15 cellular contexts compared by ENCODE assay signal in genomic region chrX:132004728-132005127, GRCh38. TPM values are rescaled to one million over a fixed set of nuclear protein-coding genes. Genes with fewer than 3 reads are reported as not detected.
A peak's percentile ranks its signal among the peaks of the same experiment; 100 is the strongest.
DNase-seq lines count a peak whose midpoint lies in the region; ATAC-seq and TF ChIP-seq lines count a peak whose summit lies in the region.
"Had no signal": no experiment of that assay in that cellular context is flagged by ENCODE, and none has a peak within 500 bp of the region (broad histone marks: within the 10 kb centered on the region; RNA-seq: fewer than 3 reads in every experiment).

No MANE protein-coding gene starts in this region.

- H3K79me2 ChIP-seq in PC-9 (ENCODE audit: low read depth), result no peaks in the 10 kb centered on the region
- H3K79me2 ChIP-seq in mammary epithelial cell (ENCODE audit: insufficient read depth, low read length), result no peaks in the 10 kb centered on the region

- DNase-seq in M059J (ENCODE audit: low read depth) (peak; percentile 4), PC-9 (peak in 1 of 2 experiments; percentile 17), mammary epithelial cell (peak; percentile 67), nephron progenitor cell (no peak), H7 (no peak), left ventricle myocardium inferior (no peak)
- DNase-seq: activated CD4-positive, alpha-beta T cell treated with anti-CD3 and anti-CD28 coated beads, Interleukin-2, amount 50 U/mL, for 4 hours; activated T-cell treated with anti-CD3 and anti-CD28 coated beads, Interleukin-2, amount 50 U/mL, for 4 hours; DMS153; glutamatergic neuron; NCI-H2081; NCI-H748 treated with DMSO at 0.1 percent for 48 hours; right lobe of liver; stimulated activated CD4-positive, alpha-beta T cell treated with anti-CD3 and anti-CD28 coated beads, Interleukin-2, amount 100 ng/mL, for 24 hours had no signal

- WGBS in mammary epithelial cell (ENCODE audit: low coverage, missing lambda C conversion rate), result 5% methylated on average over 4 of the region's 4 CpGs

- H3K4me1 ChIP-seq in PC-9 (replicated peaks; ENCODE audit: insufficient read depth), result peaks cover 28% of the 10 kb centered on the region
- H3K4me1 ChIP-seq in mammary epithelial cell (ENCODE audit: insufficient read depth, low read length), result peaks cover 21% of the 10 kb centered on the region
- H3K4me1 ChIP-seq in left ventricle myocardium inferior, result no peaks in the 10 kb centered on the region
- H3K4me1 ChIP-seq: right lobe of liver had no signal

- peaks cover 7% of the 10 kb centered on the region for H3K27me3 Mint-ChIP-seq in nephron progenitor cell (ENCODE audit: low read depth, poor library complexity)

- H3K9ac ChIP-seq in mammary epithelial cell (ENCODE audit: insufficient read depth, low read length), result no peak overlapping the region

- in situ Hi-C loops in mammary epithelial cell (cut with MboI; ENCODE audit: low sequenced_read_pairs in 2 of 2), result loop anchor here in 1 of 2 donors (25.0 kb wide), 1 partner anchor 208 kb away; the partner anchor contains the start of gene RAP2C

- peak overlapping the region; percentile 62 for H3K27ac Mint-ChIP-seq in nephron progenitor cell

- H3K36me3 ChIP-seq in PC-9 (ENCODE audit: low read depth) (no peaks in the 10 kb centered on the region), mammary epithelial cell (ENCODE audit: insufficient read depth, low read length) (no peaks in the 10 kb centered on the region), H7 (replicated peaks; ENCODE audit: control insufficient read depth, insufficient read depth, low read length) (no peaks in the 10 kb centered on the region), left ventricle myocardium inferior (no peaks in the 10 kb centered on the region)
- H3K36me3 ChIP-seq: right lobe of liver had no signal

- no peaks in the 10 kb centered on the region for H4K20me1 ChIP-seq in PC-9 (ENCODE audit: insufficient read depth)
- no peaks in the 10 kb centered on the region for H4K20me1 ChIP-seq in mammary epithelial cell (ENCODE audit: insufficient read depth, low read length)

- H3K9me3 ChIP-seq in PC-9 (ENCODE audit: insufficient read depth, low read depth) (no peaks in the 10 kb centered on the region), mammary epithelial cell (replicated peaks; ENCODE audit: insufficient read depth, low read length) (no peaks in the 10 kb centered on the region), left ventricle myocardium inferior (replicated peaks) (no peaks in the 10 kb centered on the region)
- H3K9me3 ChIP-seq: right lobe of liver had no signal

- H3F3A ChIP-seq in PC-9 (ENCODE audit: insufficient read depth, low read depth), result peaks cover 21% of the 10 kb centered on the region

- TF ChIP-seq CTCF in PC-9 (conservative IDR thresholded peaks at IDR 0.05) (no peak; the same call in 1 of the 2 replicates), mammary epithelial cell (conservative IDR thresholded peaks at IDR 0.05 in 1 of 2, IDR thresholded peaks at IDR 0.05 in 1 of 2; ENCODE audit: extremely low read depth in 1 of 2, insufficient read depth in 1 of 2, low read depth in 1 of 2, low read length in 2 of 2) (peak in 1 of 2 donors; percentile 23), nephron progenitor cell (IDR thresholded peaks at IDR 0.05) (no peak), left ventricle myocardium inferior (IDR thresholded peaks at IDR 0.05; ENCODE audit: borderline replicate concordance) (no peak)

- no peaks in the 10 kb centered on the region for H3K36me3 Mint-ChIP-seq in nephron progenitor cell (ENCODE audit: low read depth)

- H3K27ac ChIP-seq in PC-9 (no peak overlapping the region), mammary epithelial cell (ENCODE audit: insufficient read depth, low read depth, low read length) (no peak overlapping the region), left ventricle myocardium inferior (replicated peaks) (no peak overlapping the region)
- H3K27ac ChIP-seq: right lobe of liver had no signal

- CTCF ChIA-PET in PC-9 (lab: Charles Lee) (interaction anchor here (0.5 to 0.6 kb wide), 2 partner anchors 49 to 213 kb away, joined by 3 to 5 read pairs; no protein-coding TSS in a partner anchor), mammary epithelial cell (lab: Charles Lee; ENCODE audit: low non-redundant PET) (no interaction called here)

- ATAC-seq in HG02623 (IDR thresholded peaks at IDR 0.05; ENCODE audit: unreplicated experiment), result no peak
- ATAC-seq: activated T-cell treated with anti-CD3 and anti-CD28 coated beads, Interleukin-2, amount 50 U/mL, for 4 hours; right lobe of liver had no signal

- H2AFZ ChIP-seq in PC-9 (0 out of 2 replicates have a peak overlapping the region, but pooled peaks have one; percentile 21), mammary epithelial cell (ENCODE audit: low read depth, low read length) (peak overlapping the region; percentile 60)

- H3K27me3 ChIP-seq in PC-9 (ENCODE audit: insufficient read depth, low read depth) (no peaks in the 10 kb centered on the region), mammary epithelial cell (ENCODE audit: insufficient read depth, low read length) (no peaks in the 10 kb centered on the region), H7 (ENCODE audit: control insufficient read depth, insufficient read depth, low read length) (no peaks in the 10 kb centered on the region), left ventricle myocardium inferior (ENCODE audit: low read depth) (no peaks in the 10 kb centered on the region)

- H3K4me2 ChIP-seq in PC-9, result no peak overlapping the region
- peak overlapping the region; percentile 25 for H3K4me2 ChIP-seq in mammary epithelial cell (ENCODE audit: insufficient read depth, low read depth, low read length)

- peaks cover 19% of the 10 kb centered on the region for H3K4me1 Mint-ChIP-seq in nephron progenitor cell

- BruUV-seq in PC-9 (replicated peaks; lab: Mats Ljungman, UMichigan) (no TSS peak), mammary epithelial cell (replicated peaks; lab: Mats Ljungman, UMichigan) (no TSS peak)

- intact Hi-C loops in PC-9 (cut with micrococcal nuclease; ENCODE audit: unreplicated experiment) (no loop called here), mammary epithelial cell (cut with micrococcal nuclease) (loop anchor here (2.0 kb wide), 1 partner anchor 18 kb away; the partner anchor contains the start of gene STK26), left ventricle myocardium inferior (cut with micrococcal nuclease) (no loop called here)

- H3K9me2 ChIP-seq in PC-9 (ENCODE audit: insufficient read depth), result no peaks in the 10 kb centered on the region; the same call in 1 of the 2 replicates

- H3K9me3 Mint-ChIP-seq in nephron progenitor cell, result no peaks in the 10 kb centered on the region
- H3K9me3 Mint-ChIP-seq: activated T-cell treated with anti-CD3 and anti-CD28 coated beads, Interleukin-2, amount 50 U/mL, for 4 hours had no signal

- H3K4me3 ChIP-seq in PC-9 (no peak overlapping the region), mammary epithelial cell (replicated peaks in 1 of 3; ENCODE audit: insufficient read depth in 1 of 3, low read depth in 2 of 3, low read length in 3 of 3) (no peak overlapping the region), H7 (ENCODE audit: insufficient read depth, low read depth, low read length) (no peak overlapping the region), left ventricle myocardium inferior (no peak overlapping the region)
- H3K4me3 ChIP-seq: right lobe of liver had no signal

- dilution Hi-C loops in mammary epithelial cell (cut with HindIII; ENCODE audit: low sequenced_read_pairs), result no loop called here

- no peak overlapping the region for H3K4me3 Mint-ChIP-seq in nephron progenitor cell
- H3K4me3 Mint-ChIP-seq: activated T-cell treated with anti-CD3 and anti-CD28 coated beads, Interleukin-2, amount 50 U/mL, for 4 hours had no signal

- POLR2A ChIA-PET in PC-9 (lab: Charles Lee; ENCODE audit: unreplicated experiment), result no interaction called here

RNA-seq across cellular contexts. Expression of gene STK26, which starts 18.4 kb away (rescaled TPM):
- 21.3 and 25.0 TPM in 2 replicates for total RNA-seq in M059J (2014; rRNA removed; shearing (Covaris generic))
- total RNA-seq in PC-9 (2021), result 41.1 and 48.4 TPM in 2 replicates
- total RNA-seq in mammary epithelial cell, result 10 to 100 TPM; 45.3 to 72.7 TPM
- 22.0 TPM for polyA plus RNA-seq in mammary epithelial cell
- polyA minus RNA-seq in mammary epithelial cell, result 16.1 TPM
- total RNA-seq in H7 (2014; rRNA removed; shearing (Covaris generic)), result 209 and 240 TPM in 2 replicates
- total RNA-seq in left ventricle myocardium inferior, result 0.80 TPM

Comparison
In these comparisons a context has a peak if more than half of its experiments do, and no peak if none do; other contexts are left out.
1. DNase-seq: peak in M059J (single experiment) and mammary epithelial cell (single experiment); none in nephron progenitor cell (single experiment), H7 (single experiment) and left ventricle myocardium inferior (single experiment).
2. RNA of gene STK26, which starts 18.4 kb away (total RNA-seq): 209 to 240 TPM in H7, 45.3 to 72.7 TPM in mammary epithelial cell, 41.1 to 48.4 TPM in PC-9 and 21.3 to 25.0 TPM in M059J; 0.80 TPM in left ventricle myocardium inferior (single experiment); every median in the first group is over 10 times any median in the second.